In genomic region chr11:60767388-60767811, GRCh38 we compare ENCODE assay signal across 11 cellular contexts. TPM values are rescaled to one million over a fixed set of nuclear protein-coding genes. Genes with fewer than 3 reads are reported as not detected.
DNase-seq lines count a peak whose midpoint lies in the region; ATAC-seq and TF ChIP-seq lines count a peak whose summit lies in the region.
"Had no signal": no experiment of that assay in that cellular context is flagged by ENCODE, and none has a peak within 500 bp of the region (broad histone marks: within the 10 kb centered on the region; RNA-seq: fewer than 3 reads in every experiment).

No MANE protein-coding gene starts in this region.

- no peaks in the 10 kb centered on the region for H3K9me1 ChIP-seq in IMR-90 (ENCODE audit: insufficient read depth, low read length)

- no peak overlapping the region for H3K56ac ChIP-seq in IMR-90 (ENCODE audit: extremely low read depth, insufficient read depth, low read length)

- H3K9ac ChIP-seq in IMR-90 (ENCODE audit: low read depth, low read length) = no peak overlapping the region

- no TSS peak for BruUV-seq in IMR-90 (replicated peaks; lab: Mats Ljungman, UMichigan)

- H3K14ac ChIP-seq in IMR-90 (replicated peaks; ENCODE audit: low read depth, low read length) = no peak overlapping the region

- H3K4me3 Mint-ChIP-seq in activated CD4-positive, alpha-beta T cell treated with anti-CD3 and anti-CD28 coated beads for 36 hours = no peak overlapping the region
- H3K4me3 Mint-ChIP-seq: dendritic cell treated with granulocyte-macrophage colony-stimulating factor and Interleukin-4, amounts not matched to agents 40 ng/mL and 50 ng/mL, for 4 days had no signal

- H3K4ac ChIP-seq in IMR-90 (ENCODE audit: low read depth, low read length) = no peak overlapping the region

- H3K27me3 ChIP-seq in IMR-90 (ENCODE audit: control insufficient read depth, insufficient read depth, low read length) = peaks cover 11% of the 10 kb centered on the region
- H3K27me3 ChIP-seq in osteoblast (ENCODE audit: insufficient read depth, low read length) = peaks cover 14% of the 10 kb centered on the region

- intact Hi-C loops in activated CD4-positive, alpha-beta T cell treated with anti-CD3 and anti-CD28 coated beads for 36 hours (cut with DNase I, micrococcal nuclease) = no loop called here
- intact Hi-C loops in IMR-90 (cut with micrococcal nuclease) = no loop called here

- no peaks in the 10 kb centered on the region for H3K36me3 Mint-ChIP-seq in activated CD4-positive, alpha-beta T cell treated with anti-CD3 and anti-CD28 coated beads for 36 hours (ENCODE audit: low read depth)

- no peaks in the 10 kb centered on the region for H3K79me2 ChIP-seq in osteoblast (ENCODE audit: insufficient read depth, low read length)

- H2BK120ac ChIP-seq in IMR-90 (ENCODE audit: low read depth, low read length) = no peak overlapping the region

- H3K27me3 Mint-ChIP-seq in activated CD4-positive, alpha-beta T cell treated with anti-CD3 and anti-CD28 coated beads for 36 hours = peaks cover 15% of the 10 kb centered on the region

- TF ChIP-seq CTCF in IMR-90 (conservative IDR thresholded peaks at IDR 0.05; ENCODE audit: low read depth, low read length) = peak; percentile 23; the same call in 1 of the 2 replicates
- peak; percentile 37 for TF ChIP-seq CTCF in epithelial cell of proximal tubule (conservative IDR thresholded peaks at IDR 0.05; ENCODE audit: low read depth, low read length)
- TF ChIP-seq CTCF in osteoblast (IDR thresholded peaks at IDR 0.05; ENCODE audit: extremely low read depth, low read depth, low read length) = peak; percentile 38
- TF ChIP-seq CTCF in omental fat pad (IDR thresholded peaks at IDR 0.05) = no peak

- H3K4me2 ChIP-seq in IMR-90 (ENCODE audit: low read depth, low read length) = no peak overlapping the region
- no peak overlapping the region for H3K4me2 ChIP-seq in osteoblast (ENCODE audit: insufficient read depth, low read length)

- H4K5ac ChIP-seq in IMR-90 (ENCODE audit: low read depth, low read length) = no peak overlapping the region

- H2AFZ ChIP-seq in IMR-90 (replicated peaks; ENCODE audit: low read length, poor library complexity) (no peak overlapping the region), osteoblast (ENCODE audit: low read length) (no peak overlapping the region)

- no peak for TF ChIP-seq RAD21 in IMR-90 (IDR thresholded peaks at IDR 0.05; ENCODE audit: low read length)

- H4K20me1 ChIP-seq in IMR-90 (ENCODE audit: insufficient read depth, low read length) (no peaks in the 10 kb centered on the region), osteoblast (ENCODE audit: insufficient read depth, low read length) (no peaks in the 10 kb centered on the region)

- H2AK9ac ChIP-seq in IMR-90 (replicated peaks; ENCODE audit: low read depth, low read length, poor library complexity) = no peak overlapping the region

- no peak overlapping the region for H2AK5ac ChIP-seq in IMR-90 (ENCODE audit: low read depth, low read length)

- H3K27ac ChIP-seq in IMR-90 (ENCODE audit: insufficient read depth, low read length) (no peak overlapping the region), osteoblast (ENCODE audit: low read depth, low read length) (no peak overlapping the region)

- TF ChIP-seq POLR2A in IMR-90 (IDR thresholded peaks at IDR 0.05; ENCODE audit: low read depth, low read length) = no peak

- CTCF ChIA-PET in activated CD4-positive, alpha-beta T cell treated with anti-CD3 and anti-CD28 coated beads for 36 hours (lab: Charles Lee) = interaction anchor here (0.5 to 8.6 kb wide), 6 partner anchors 9 to 320 kb away, joined by 3 to 105 read pairs (median 5); no protein-coding TSS in a partner anchor
- CTCF ChIA-PET in IMR-90 (lab: Yijun Ruan, JAX) = interaction anchor here (0.6 kb wide), 1 partner anchor 10 kb away, joined by 3 read pairs; no protein-coding TSS in a partner anchor

- no peak overlapping the region for H4K8ac ChIP-seq in IMR-90 (ENCODE audit: low read depth in 2 of 2, low read length in 2 of 2)

- no peak overlapping the region for H3K23ac ChIP-seq in IMR-90 (ENCODE audit: low read depth, low read length)

- no peaks in the 10 kb centered on the region for H3K4me1 ChIP-seq in IMR-90 (ENCODE audit: control insufficient read depth, insufficient read depth, low read length)
- H3K4me1 ChIP-seq in osteoblast (ENCODE audit: insufficient read depth, low read length) = no peaks in the 10 kb centered on the region

- in situ Hi-C loops in IMR-90 (cut with MboI; ENCODE audit: low sequenced_read_pairs) = no loop called here

- no peak overlapping the region for H2BK5ac ChIP-seq in IMR-90 (ENCODE audit: low read depth, low read length, poor library complexity, severe bottlenecking)

- peaks cover 8% of the 10 kb centered on the region for H3K4me1 Mint-ChIP-seq in activated CD4-positive, alpha-beta T cell treated with anti-CD3 and anti-CD28 coated beads for 36 hours

- H3K9me3 Mint-ChIP-seq in activated CD4-positive, alpha-beta T cell treated with anti-CD3 and anti-CD28 coated beads for 36 hours (ENCODE audit: low read depth) = no peaks in the 10 kb centered on the region
- H3K9me3 Mint-ChIP-seq: dendritic cell treated with granulocyte-macrophage colony-stimulating factor and Interleukin-4, amounts not matched to agents 40 ng/mL and 50 ng/mL, for 4 days had no signal

- WGBS in IMR-90 (ENCODE audit: extremely low coverage in 2 of 2, insufficient read length in 1 of 2), 2 experiments = 13% methylated on average over 7 of the region's 26 CpGs; no CpG with 5 or more reads in 1 of the 2 experiments

- H3K18ac ChIP-seq in IMR-90 (ENCODE audit: low read depth, low read length) = no peak overlapping the region

- H2BK15ac ChIP-seq in IMR-90 (ENCODE audit: low read depth, low read length) = no peak overlapping the region

- no peaks in the 10 kb centered on the region for H3K79me1 ChIP-seq in IMR-90 (ENCODE audit: low read depth in 1 of 2, low read length in 2 of 2)

- dilution Hi-C loops in IMR-90 (cut with HindIII; ENCODE audit: low sequenced_read_pairs, unreplicated experiment) = no loop called here

- H3K36me3 ChIP-seq in IMR-90 (ENCODE audit: control insufficient read depth, insufficient read depth, low read length) = no peaks in the 10 kb centered on the region
- H3K36me3 ChIP-seq in osteoblast (ENCODE audit: insufficient read depth, low read length) = no peaks in the 10 kb centered on the region

- POLR2A ChIA-PET in activated CD4-positive, alpha-beta T cell treated with anti-CD3 and anti-CD28 coated beads for 36 hours (lab: Charles Lee) = no interaction called here
- POLR2A ChIA-PET in IMR-90 (lab: Charles Lee; ENCODE audit: unreplicated experiment) = no interaction called here

- DNase-seq in activated CD4-positive, alpha-beta T cell treated with anti-CD3 and anti-CD28 coated beads for 36 hours = peak; percentile 64
- DNase-seq in activated CD4-positive, alpha-beta T cell treated with anti-CD3 and anti-CD28 coated beads, Interleukin-2, amount 50 U/mL, for 1 hour = no peak
- DNase-seq in IMR-90 = no peak
- no peak for DNase-seq in epithelial cell of proximal tubule (ENCODE audit: low read depth)
- DNase-seq in osteoblast (ENCODE audit: insufficient read length, low spot score, missing footprints) = peak; percentile 65
- no peak for DNase-seq in omental fat pad (ENCODE audit: low spot score)
- DNase-seq in activated CD4-positive, CD25-positive, alpha-beta regulatory T cell treated with anti-CD3 and anti-CD28 coated beads, Interleukin-2, amount 50 U/mL, for 72 hours = no peak
- DNase-seq: KBM-7, NCI-H774 had no signal

- H2BK20ac ChIP-seq in IMR-90 (ENCODE audit: low read depth, low read length) = no peak overlapping the region

- no peaks in the 10 kb centered on the region for H3K9me3 ChIP-seq in IMR-90 (ENCODE audit: control insufficient read depth, insufficient read depth, low read length)
- H3K9me3 ChIP-seq in osteoblast (ENCODE audit: low read depth, low read length) = no peaks in the 10 kb centered on the region

- peak; percentile 79 for ATAC-seq in activated CD4-positive, alpha-beta T cell treated with anti-CD3 and anti-CD28 coated beads for 36 hours
- ATAC-seq in IMR-90 (ENCODE audit: low read depth) (peak; percentile 48; the same call in 1 of the 2 replicates), omental fat pad (ENCODE audit: low FRiP score) (no peak), HG02759 (IDR thresholded peaks at IDR 0.05; ENCODE audit: unreplicated experiment) (no peak)

- no peak overlapping the region for H4K91ac ChIP-seq in IMR-90 (ENCODE audit: insufficient read depth, low read depth, low read length)

- no peak overlapping the region for H3K4me3 ChIP-seq in IMR-90 (ENCODE audit: insufficient read depth, low read depth, low read length)
- no peak overlapping the region for H3K4me3 ChIP-seq in epithelial cell of proximal tubule (ENCODE audit: low read depth, low read length)
- H3K4me3 ChIP-seq in osteoblast (ENCODE audit: insufficient read depth, low read length) = no peak overlapping the region

- no peak overlapping the region for H3K27ac Mint-ChIP-seq in activated CD4-positive, alpha-beta T cell treated with anti-CD3 and anti-CD28 coated beads for 36 hours
- H3K27ac Mint-ChIP-seq: dendritic cell treated with granulocyte-macrophage colony-stimulating factor and Interleukin-4, amounts not matched to agents 40 ng/mL and 50 ng/mL, for 4 days had no signal

TF ChIP-seq in IMR-90, 13 proteins besides CTCF, POLR2A, EP300 and RAD21 (continues in another document):
- TF ChIP-seq RCOR1 (IDR thresholded peaks at IDR 0.05; ENCODE audit: insufficient replicate concordance, low read length) = no peak

RNA-seq across cellular contexts. Expression of gene MS4A15, which starts 10.7 kb away (rescaled TPM):
- total RNA-seq in activated CD4-positive, alpha-beta T cell treated with anti-CD3 and anti-CD28 coated beads for 36 hours = not detected
- total RNA-seq in IMR-90 (2012; rRNA removed) = not detected in 2 replicates
- polyA plus RNA-seq in IMR-90 (2012; rRNA removed) = not detected in 2 replicates
- polyA plus RNA-seq in IMR-90 (2012; cell fraction: cytosol; rRNA removed) = not detected in 2 replicates
- not detected in 2 replicates for polyA plus RNA-seq in IMR-90 (2012; cell fraction: nucleus; rRNA removed; ENCODE audit: low replicate concordance)
- total RNA-seq in epithelial cell of proximal tubule = not detected in 2 replicates
- not detected in 2 replicates for total RNA-seq in osteoblast
- not detected for total RNA-seq in omental fat pad

RNA-seq across cellular contexts. Expression of gene MS4A10, which starts 17.7 kb away (rescaled TPM):
- not detected for total RNA-seq in activated CD4-positive, alpha-beta T cell treated with anti-CD3 and anti-CD28 coated beads for 36 hours
- total RNA-seq in IMR-90 (2012; rRNA removed) = not detected in 2 replicates
- not detected in 2 replicates for polyA plus RNA-seq in IMR-90 (2012; rRNA removed)
- polyA plus RNA-seq in IMR-90 (2012; cell fraction: cytosol; rRNA removed) = not detected in 2 replicates
- polyA plus RNA-seq in IMR-90 (2012; cell fraction: nucleus; rRNA removed; ENCODE audit: low replicate concordance) = not detected in 2 replicates
- not detected in 2 replicates for total RNA-seq in epithelial cell of proximal tubule
- not detected in 2 replicates for total RNA-seq in osteoblast
- total RNA-seq in omental fat pad = not detected

RNA-seq across cellular contexts. Expression of gene MS4A18, which starts 42.9 kb away (rescaled TPM):
- total RNA-seq in activated CD4-positive, alpha-beta T cell treated with anti-CD3 and anti-CD28 coated beads for 36 hours = not detected
- total RNA-seq in IMR-90 (2012; rRNA removed) (not detected in 2 replicates), epithelial cell of proximal tubule (not detected in 2 replicates), osteoblast (not detected in 2 replicates), omental fat pad (not detected)
- polyA plus RNA-seq in IMR-90 (2012; rRNA removed) = not detected in 2 replicates
- not detected in 2 replicates for polyA plus RNA-seq in IMR-90 (2012; cell fraction: cytosol; rRNA removed)
- polyA plus RNA-seq in IMR-90 (2012; cell fraction: nucleus; rRNA removed; ENCODE audit: low replicate concordance) = not detected in 2 replicates

Comparison
In these comparisons a context has a peak if more than half of its experiments do, and no peak if none do; other contexts are left out.
1. DNase-seq: peak in activated CD4-positive, alpha-beta T cell treated with anti-CD3 and anti-CD28 coated beads for 36 hours (single experiment) and osteoblast (single experiment); none in activated CD4-positive, alpha-beta T cell treated with anti-CD3 and anti-CD28 coated beads, Interleukin-2, amount 50 U/mL, for 1 hour (single experiment), IMR-90 (single experiment), epithelial cell of proximal tubule (single experiment), omental fat pad (single experiment) and activated CD4-positive, CD25-positive, alpha-beta regulatory T cell treated with anti-CD3 and anti-CD28 coated beads, Interleukin-2, amount 50 U/mL, for 72 hours (single experiment).
2. ATAC-seq: peak in activated CD4-positive, alpha-beta T cell treated with anti-CD3 and anti-CD28 coated beads for 36 hours (single experiment) and IMR-90 (single experiment); none in omental fat pad (single experiment) and HG02759 (single experiment).
3. CTCF ChIP-seq: peak in IMR-90 (single experiment), epithelial cell of proximal tubule (single experiment) and osteoblast (single experiment); none in omental fat pad (0 of 3).